1 cellular context compared by ENCODE assay signal in the genomic region with DNA sequence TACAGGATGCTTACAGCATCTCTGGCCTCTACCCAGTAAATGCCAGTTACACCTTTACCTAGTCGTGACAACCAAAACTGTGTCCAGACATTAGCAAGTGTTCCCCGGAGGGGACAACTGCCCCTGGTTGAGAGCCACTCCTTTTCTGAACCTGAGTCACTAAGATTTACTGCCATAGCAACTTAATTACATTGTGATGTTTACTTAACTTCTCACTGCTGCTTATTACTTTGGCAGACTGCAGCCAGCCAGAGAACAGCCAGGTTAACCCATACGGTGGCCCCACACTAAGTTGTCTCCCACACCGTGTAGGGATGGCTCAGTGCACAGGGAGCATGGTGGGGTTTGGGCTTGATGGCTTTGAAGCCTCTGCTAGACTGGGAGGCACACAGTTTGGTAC.
TF ChIP-seq lines count a peak whose summit lies in the region.

No MANE protein-coding gene starts in this region.

TF ChIP-seq in H1, 55 proteins besides CTCF, POLR2A, EP300 and RAD21 (continued from another document):
- TF ChIP-seq, protein P1, sequence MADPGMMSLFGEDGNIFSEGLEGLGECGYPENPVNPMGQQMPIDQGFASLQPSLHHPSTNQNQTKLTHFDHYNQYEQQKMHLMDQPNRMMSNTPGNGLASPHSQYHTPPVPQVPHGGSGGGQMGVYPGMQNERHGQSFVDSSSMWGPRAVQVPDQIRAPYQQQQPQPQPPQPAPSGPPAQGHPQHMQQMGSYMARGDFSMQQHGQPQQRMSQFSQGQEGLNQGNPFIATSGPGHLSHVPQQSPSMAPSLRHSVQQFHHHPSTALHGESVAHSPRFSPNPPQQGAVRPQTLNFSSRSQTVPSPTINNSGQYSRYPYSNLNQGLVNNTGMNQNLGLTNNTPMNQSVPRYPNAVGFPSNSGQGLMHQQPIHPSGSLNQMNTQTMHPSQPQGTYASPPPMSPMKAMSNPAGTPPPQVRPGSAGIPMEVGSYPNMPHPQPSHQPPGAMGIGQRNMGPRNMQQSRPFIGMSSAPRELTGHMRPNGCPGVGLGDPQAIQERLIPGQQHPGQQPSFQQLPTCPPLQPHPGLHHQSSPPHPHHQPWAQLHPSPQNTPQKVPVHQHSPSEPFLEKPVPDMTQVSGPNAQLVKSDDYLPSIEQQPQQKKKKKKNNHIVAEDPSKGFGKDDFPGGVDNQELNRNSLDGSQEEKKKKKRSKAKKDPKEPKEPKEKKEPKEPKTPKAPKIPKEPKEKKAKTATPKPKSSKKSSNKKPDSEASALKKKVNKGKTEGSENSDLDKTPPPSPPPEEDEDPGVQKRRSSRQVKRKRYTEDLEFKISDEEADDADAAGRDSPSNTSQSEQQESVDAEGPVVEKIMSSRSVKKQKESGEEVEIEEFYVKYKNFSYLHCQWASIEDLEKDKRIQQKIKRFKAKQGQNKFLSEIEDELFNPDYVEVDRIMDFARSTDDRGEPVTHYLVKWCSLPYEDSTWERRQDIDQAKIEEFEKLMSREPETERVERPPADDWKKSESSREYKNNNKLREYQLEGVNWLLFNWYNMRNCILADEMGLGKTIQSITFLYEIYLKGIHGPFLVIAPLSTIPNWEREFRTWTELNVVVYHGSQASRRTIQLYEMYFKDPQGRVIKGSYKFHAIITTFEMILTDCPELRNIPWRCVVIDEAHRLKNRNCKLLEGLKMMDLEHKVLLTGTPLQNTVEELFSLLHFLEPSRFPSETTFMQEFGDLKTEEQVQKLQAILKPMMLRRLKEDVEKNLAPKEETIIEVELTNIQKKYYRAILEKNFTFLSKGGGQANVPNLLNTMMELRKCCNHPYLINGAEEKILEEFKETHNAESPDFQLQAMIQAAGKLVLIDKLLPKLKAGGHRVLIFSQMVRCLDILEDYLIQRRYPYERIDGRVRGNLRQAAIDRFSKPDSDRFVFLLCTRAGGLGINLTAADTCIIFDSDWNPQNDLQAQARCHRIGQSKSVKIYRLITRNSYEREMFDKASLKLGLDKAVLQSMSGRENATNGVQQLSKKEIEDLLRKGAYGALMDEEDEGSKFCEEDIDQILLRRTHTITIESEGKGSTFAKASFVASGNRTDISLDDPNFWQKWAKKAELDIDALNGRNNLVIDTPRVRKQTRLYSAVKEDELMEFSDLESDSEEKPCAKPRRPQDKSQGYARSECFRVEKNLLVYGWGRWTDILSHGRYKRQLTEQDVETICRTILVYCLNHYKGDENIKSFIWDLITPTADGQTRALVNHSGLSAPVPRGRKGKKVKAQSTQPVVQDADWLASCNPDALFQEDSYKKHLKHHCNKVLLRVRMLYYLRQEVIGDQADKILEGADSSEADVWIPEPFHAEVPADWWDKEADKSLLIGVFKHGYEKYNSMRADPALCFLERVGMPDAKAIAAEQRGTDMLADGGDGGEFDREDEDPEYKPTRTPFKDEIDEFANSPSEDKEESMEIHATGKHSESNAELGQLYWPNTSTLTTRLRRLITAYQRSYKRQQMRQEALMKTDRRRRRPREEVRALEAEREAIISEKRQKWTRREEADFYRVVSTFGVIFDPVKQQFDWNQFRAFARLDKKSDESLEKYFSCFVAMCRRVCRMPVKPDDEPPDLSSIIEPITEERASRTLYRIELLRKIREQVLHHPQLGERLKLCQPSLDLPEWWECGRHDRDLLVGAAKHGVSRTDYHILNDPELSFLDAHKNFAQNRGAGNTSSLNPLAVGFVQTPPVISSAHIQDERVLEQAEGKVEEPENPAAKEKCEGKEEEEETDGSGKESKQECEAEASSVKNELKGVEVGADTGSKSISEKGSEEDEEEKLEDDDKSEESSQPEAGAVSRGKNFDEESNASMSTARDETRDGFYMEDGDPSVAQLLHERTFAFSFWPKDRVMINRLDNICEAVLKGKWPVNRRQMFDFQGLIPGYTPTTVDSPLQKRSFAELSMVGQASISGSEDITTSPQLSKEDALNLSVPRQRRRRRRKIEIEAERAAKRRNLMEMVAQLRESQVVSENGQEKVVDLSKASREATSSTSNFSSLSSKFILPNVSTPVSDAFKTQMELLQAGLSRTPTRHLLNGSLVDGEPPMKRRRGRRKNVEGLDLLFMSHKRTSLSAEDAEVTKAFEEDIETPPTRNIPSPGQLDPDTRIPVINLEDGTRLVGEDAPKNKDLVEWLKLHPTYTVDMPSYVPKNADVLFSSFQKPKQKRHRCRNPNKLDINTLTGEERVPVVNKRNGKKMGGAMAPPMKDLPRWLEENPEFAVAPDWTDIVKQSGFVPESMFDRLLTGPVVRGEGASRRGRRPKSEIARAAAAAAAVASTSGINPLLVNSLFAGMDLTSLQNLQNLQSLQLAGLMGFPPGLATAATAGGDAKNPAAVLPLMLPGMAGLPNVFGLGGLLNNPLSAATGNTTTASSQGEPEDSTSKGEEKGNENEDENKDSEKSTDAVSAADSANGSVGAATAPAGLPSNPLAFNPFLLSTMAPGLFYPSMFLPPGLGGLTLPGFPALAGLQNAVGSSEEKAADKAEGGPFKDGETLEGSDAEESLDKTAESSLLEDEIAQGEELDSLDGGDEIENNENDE (IDR thresholded peaks at IDR 0.05; ENCODE audit: insufficient replicate concordance, low read length) = no peak
- TF ChIP-seq GABPA (IDR thresholded peaks at IDR 0.05; ENCODE audit: borderline replicate concordance, insufficient read depth, low read length) (no peak), YY1 (IDR thresholded peaks at IDR 0.05; ENCODE audit: low read depth, low read length) (no peak), CEBPB (IDR thresholded peaks at IDR 0.05; ENCODE audit: low read depth, low read length) (no peak), ASH2L (IDR thresholded peaks at IDR 0.05; ENCODE audit: low read length) (no peak), JUND (IDR thresholded peaks at IDR 0.05; ENCODE audit: low read length) (no peak), FOSL1 (IDR thresholded peaks at IDR 0.05; ENCODE audit: insufficient read depth, low read depth, low read length) (no peak)
- TF ChIP-seq, protein P2, sequence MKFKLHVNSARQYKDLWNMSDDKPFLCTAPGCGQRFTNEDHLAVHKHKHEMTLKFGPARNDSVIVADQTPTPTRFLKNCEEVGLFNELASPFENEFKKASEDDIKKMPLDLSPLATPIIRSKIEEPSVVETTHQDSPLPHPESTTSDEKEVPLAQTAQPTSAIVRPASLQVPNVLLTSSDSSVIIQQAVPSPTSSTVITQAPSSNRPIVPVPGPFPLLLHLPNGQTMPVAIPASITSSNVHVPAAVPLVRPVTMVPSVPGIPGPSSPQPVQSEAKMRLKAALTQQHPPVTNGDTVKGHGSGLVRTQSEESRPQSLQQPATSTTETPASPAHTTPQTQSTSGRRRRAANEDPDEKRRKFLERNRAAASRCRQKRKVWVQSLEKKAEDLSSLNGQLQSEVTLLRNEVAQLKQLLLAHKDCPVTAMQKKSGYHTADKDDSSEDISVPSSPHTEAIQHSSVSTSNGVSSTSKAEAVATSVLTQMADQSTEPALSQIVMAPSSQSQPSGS (IDR thresholded peaks at IDR 0.05; ENCODE audit: low read length) = no peak
- TF ChIP-seq, protein P3, sequence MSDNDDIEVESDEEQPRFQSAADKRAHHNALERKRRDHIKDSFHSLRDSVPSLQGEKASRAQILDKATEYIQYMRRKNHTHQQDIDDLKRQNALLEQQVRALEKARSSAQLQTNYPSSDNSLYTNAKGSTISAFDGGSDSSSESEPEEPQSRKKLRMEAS (IDR thresholded peaks at IDR 0.05) = no peak
